Comparison of ENCODE assay signal across 1 cellular context in the genomic region with DNA sequence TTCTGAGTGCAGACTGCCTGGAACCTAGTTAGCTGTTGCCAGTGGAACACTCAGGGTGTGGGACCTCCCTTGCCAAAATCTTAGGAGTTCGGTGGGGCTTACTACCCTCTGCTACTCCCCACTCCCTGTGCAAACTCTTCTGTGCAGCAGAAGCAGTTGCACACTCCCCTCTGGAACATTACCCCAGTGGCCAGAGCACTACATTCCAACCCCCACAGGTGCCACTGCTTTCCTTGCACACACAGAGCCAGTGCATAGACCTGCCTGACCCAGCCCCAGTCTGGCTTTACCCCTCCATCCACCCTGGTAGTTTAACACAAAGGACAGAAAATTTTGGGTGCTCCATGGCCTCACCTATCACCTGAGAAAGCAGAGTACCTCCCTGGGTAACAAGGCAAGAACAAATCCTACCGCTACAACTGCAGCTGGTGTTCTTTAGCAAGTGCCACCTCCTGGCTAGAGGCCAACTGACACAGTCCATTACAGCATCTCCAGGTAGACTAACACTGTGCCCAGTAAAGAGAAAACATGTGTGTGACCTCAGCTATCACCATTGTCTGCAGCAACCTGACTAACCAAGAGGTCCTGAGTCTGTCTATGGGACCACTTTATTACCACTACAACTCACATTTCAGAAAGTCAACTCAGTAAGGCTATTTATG.
TF ChIP-seq lines count a peak whose summit lies in the region.

No MANE protein-coding gene starts in this region.

TF ChIP-seq in HepG2, 621 proteins besides CTCF, POLR2A, EP300 and RAD21 (continued from another document):
- TF ChIP-seq, protein P1, sequence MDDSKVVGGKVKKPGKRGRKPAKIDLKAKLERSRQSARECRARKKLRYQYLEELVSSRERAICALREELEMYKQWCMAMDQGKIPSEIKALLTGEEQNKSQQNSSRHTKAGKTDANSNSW (CRISPR knock-in tag; IDR thresholded peaks at IDR 0.05; ENCODE audit: borderline replicate concordance) = no peak
- TF ChIP-seq ZNF121 (CRISPR knock-in tag; IDR thresholded peaks at IDR 0.05) = no peak
- no peak for TF ChIP-seq AHDC1 (CRISPR knock-in tag; IDR thresholded peaks at IDR 0.05; ENCODE audit: borderline replicate concordance)
- no peak for TF ChIP-seq HNRNPH1 (optimal IDR thresholded peaks at IDR 0.05; ENCODE audit: low read depth, low read length)
- TF ChIP-seq JUND (CRISPR knock-in tag; IDR thresholded peaks at IDR 0.05) = no peak
- TF ChIP-seq TBX2 (CRISPR knock-in tag; IDR thresholded peaks at IDR 0.05; ENCODE audit: borderline replicate concordance) = no peak
- no peak for TF ChIP-seq YY1 (IDR thresholded peaks at IDR 0.05; ENCODE audit: insufficient read depth, insufficient replicate concordance, low read depth, low read length)
- TF ChIP-seq CHD2 (IDR thresholded peaks at IDR 0.05; ENCODE audit: low read depth, low read length) = no peak
